Comparison of ENCODE assay signal across 19 cellular contexts in the genomic region with DNA sequence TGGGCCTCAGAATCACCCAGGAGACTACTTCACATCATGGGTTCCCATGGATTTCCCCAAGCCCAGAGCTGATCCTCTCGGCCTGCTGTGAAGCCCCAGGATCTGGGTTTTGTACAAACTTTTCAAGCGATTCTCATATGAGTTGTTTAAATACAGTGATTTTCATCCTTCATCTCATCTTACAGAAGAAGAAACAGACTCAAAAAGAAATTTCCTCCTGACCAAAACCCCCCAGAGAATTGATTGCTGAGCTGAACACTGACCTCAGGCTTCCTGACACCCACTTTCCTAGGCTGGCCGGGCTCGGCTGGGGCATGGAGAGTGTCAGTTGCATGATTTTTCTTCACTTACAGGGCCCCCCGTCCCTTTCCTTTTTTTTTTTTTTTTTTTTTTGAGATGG.
DNase-seq lines count a peak whose midpoint lies in the region; ATAC-seq and TF ChIP-seq lines count a peak whose summit lies in the region.
"Had no signal": no experiment of that assay in that cellular context is flagged by ENCODE, and none has a peak within 500 bp of the region (broad histone marks: within the 10 kb centered on the region; RNA-seq: fewer than 3 reads in every experiment).

No MANE protein-coding gene starts in this region.

- H3K79me2 ChIP-seq in SK-N-SH (ENCODE audit: insufficient read depth), result no peaks in the 10 kb centered on the region

- peak overlapping the region in 1 of 2 donors; percentile 26 for H3K4me3 Mint-ChIP-seq in stimulated activated naive B cell treated with anti-CD40 and anti-IgM and Interleukin-4, amounts not matched to agents 10 μg/mL and 1 μg/mL and 100 μg/mL, for 72 hours
- H3K4me3 Mint-ChIP-seq: activated naive CD8-positive, alpha-beta T cell treated with anti-CD3 and anti-CD28 coated beads, Interleukin-2, amount 10 ng/mL, durations not matched to agents 7 days and 5 days; natural killer cell had no signal

- no peaks in the 10 kb centered on the region for H3F3A ChIP-seq in SK-N-SH (replicated peaks; ENCODE audit: insufficient read depth)

- H3K4me1 ChIP-seq in esophagus (ENCODE audit: control insufficient read depth in 2 of 2, insufficient read depth in 2 of 2, low read length in 1 of 2) (peaks cover 0 to 16% of the 10 kb centered on the region in 2 donors), SK-N-SH (ENCODE audit: control insufficient read depth in 1 of 2, insufficient read depth in 2 of 2, low read depth in 1 of 2, low read length in 1 of 2) (peaks cover 6 to 33% of the 10 kb centered on the region in 2 experiments; a peak in 2 of 4 replicates)
- H3K4me1 ChIP-seq: prostate gland had no signal

- no peak for TF ChIP-seq EP300 in SK-N-SH (IDR thresholded peaks at IDR 0.05; ENCODE audit: borderline replicate concordance in 1 of 2, low read depth in 1 of 2, low read length in 1 of 2)

- no peak for TF ChIP-seq RAD21 in SK-N-SH (IDR thresholded peaks at IDR 0.05; ENCODE audit: low read length)

- WGBS in esophagus, 2 donors, result 80 to 83% methylated on average over 5 of the region's 5 CpGs
- WGBS in SK-N-SH (ENCODE audit: low lambda C conversion rate), result 95% methylated on average over 5 of the region's 5 CpGs

- no peak overlapping the region for H3K4me3 ChIP-seq in esophagus (ENCODE audit: low read depth in 1 of 2, low read length in 2 of 2)
- H3K4me3 ChIP-seq in SK-N-SH (ENCODE audit: low read depth in 2 of 2, low read length in 1 of 2), result no peak overlapping the region
- H3K4me3 ChIP-seq: body of pancreas, colonic mucosa, prostate gland had no signal

- H3K27me3 ChIP-seq in esophagus (ENCODE audit: control insufficient read depth in 1 of 2, insufficient read depth in 2 of 2, low read length in 2 of 2) (no peaks in the 10 kb centered on the region), SK-N-SH (ENCODE audit: insufficient read depth) (no peaks in the 10 kb centered on the region)
- H3K27me3 ChIP-seq: body of pancreas, colonic mucosa had no signal

- H3K36me3 Mint-ChIP-seq in stimulated activated naive B cell treated with anti-CD40 and anti-IgM and Interleukin-4, amounts not matched to agents 10 μg/mL and 1 μg/mL and 100 μg/mL, for 72 hours, result peaks cover 0 to 2% of the 10 kb centered on the region in 2 donors
- H3K36me3 Mint-ChIP-seq: activated naive CD8-positive, alpha-beta T cell treated with anti-CD3 and anti-CD28 coated beads, Interleukin-2, amount 10 ng/mL, durations not matched to agents 7 days and 5 days; natural killer cell had no signal

- H3K9me2 ChIP-seq in SK-N-SH, result no peaks in the 10 kb centered on the region

- no peaks in the 10 kb centered on the region for H3K36me3 ChIP-seq in esophagus (ENCODE audit: control insufficient read depth in 2 of 2, insufficient read depth in 2 of 2, low read length in 1 of 2)
- no peaks in the 10 kb centered on the region for H3K36me3 ChIP-seq in SK-N-SH (replicated peaks in 1 of 2; ENCODE audit: control insufficient read depth in 1 of 2, insufficient read depth in 2 of 2, low read length in 1 of 2)
- H3K36me3 ChIP-seq: colonic mucosa, prostate gland had no signal

- TF ChIP-seq CTCF in GM13977 (IDR thresholded peaks at IDR 0.05; ENCODE audit: extremely low read depth, insufficient read depth, missing control alignments), result no peak
- TF ChIP-seq CTCF in SK-N-SH (IDR thresholded peaks at IDR 0.05), result no peak

- no peak overlapping the region for H2AFZ ChIP-seq in SK-N-SH (ENCODE audit: low read depth)

- H3K27ac Mint-ChIP-seq in stimulated activated naive B cell treated with anti-CD40 and anti-IgM and Interleukin-4, amounts not matched to agents 10 μg/mL and 1 μg/mL and 100 μg/mL, for 72 hours, result peak overlapping the region; percentile 10
- H3K27ac Mint-ChIP-seq: activated naive CD8-positive, alpha-beta T cell treated with anti-CD3 and anti-CD28 coated beads, Interleukin-2, amount 10 ng/mL, durations not matched to agents 7 days and 5 days; natural killer cell had no signal

- in situ Hi-C loops in GM13977 (cut with MboI; ENCODE audit: low pct_unique_long_range_greater_than_20kb, low sequenced_read_pairs, unreplicated experiment), result no loop called here

- no peaks in the 10 kb centered on the region for H4K20me1 ChIP-seq in SK-N-SH (ENCODE audit: insufficient read depth)

- no peak overlapping the region for H3K9ac ChIP-seq in SK-N-SH

- ATAC-seq in HG02798 (IDR thresholded peaks at IDR 0.05; ENCODE audit: poor library complexity, unreplicated experiment), result peak; percentile 45
- peak; percentile 71 to 78 for ATAC-seq in stimulated activated naive B cell treated with anti-CD40 and anti-IgM and Interleukin-4, amounts not matched to agents 10 μg/mL and 1 μg/mL and 100 μg/mL, for 72 hours (replicated peaks)
- ATAC-seq: body of pancreas, natural killer cell had no signal

- no peak overlapping the region for H3K4me2 ChIP-seq in SK-N-SH

- POLR2A ChIA-PET in SK-N-SH (lab: Yijun Ruan, JAX), result no interaction called here

- H3K27me3 Mint-ChIP-seq in stimulated activated naive B cell treated with anti-CD40 and anti-IgM and Interleukin-4, amounts not matched to agents 10 μg/mL and 1 μg/mL and 100 μg/mL, for 72 hours, result peaks cover 2 to 12% of the 10 kb centered on the region in 2 donors
- H3K27me3 Mint-ChIP-seq: activated naive CD8-positive, alpha-beta T cell treated with anti-CD3 and anti-CD28 coated beads, Interleukin-2, amount 10 ng/mL, durations not matched to agents 7 days and 5 days had no signal

- peaks cover 0 to 2% of the 10 kb centered on the region in 2 donors for H3K9me3 ChIP-seq in esophagus (ENCODE audit: control insufficient read depth in 2 of 2, insufficient read depth in 1 of 2, low read depth in 1 of 2, low read length in 1 of 2)
- no peaks in the 10 kb centered on the region for H3K9me3 ChIP-seq in SK-N-SH
- H3K9me3 ChIP-seq: body of pancreas, colonic mucosa, prostate gland had no signal

- CTCF ChIA-PET in SK-N-SH (lab: Yijun Ruan, JAX), result interaction anchor here (1.2 to 1.4 kb wide), 2 partner anchors 15 to 238 kb away, joined by 4 to 5 read pairs; no protein-coding TSS in a partner anchor

- peak; percentile 74 for DNase-seq in GM13977 (ENCODE audit: low spot score)
- no peak for DNase-seq in stimulated activated naive B cell treated with anti-CD40 and anti-IgM and Interleukin-4, amounts not matched to agents 10 μg/mL and 1 μg/mL and 100 μg/mL, for 72 hours
- no peak for DNase-seq in activated CD8-positive, alpha-beta memory T cell treated with anti-CD3 and anti-CD28 coated beads, Interleukin-2, amount 50 U/mL, for 48 hours
- no peak for DNase-seq in SK-N-SH
- DNase-seq in NCI-H510A (lab: John Stamatoyannopoulos, UW), result no peak
- DNase-seq: activated CD4-positive, CD25-positive, alpha-beta regulatory T cell treated with anti-CD3 and anti-CD28 coated beads, Interleukin-2, amount 50 U/mL, for 72 hours; activated naive CD8-positive, alpha-beta T cell treated with anti-CD3 and anti-CD28 coated beads, Interleukin-2, amount 10 ng/mL, durations not matched to agents 7 days and 5 days; body of pancreas; colonic mucosa; HCEC 1CT; hippocampal formation; KBM-7; natural killer cell; NCI-H187; NCI-H510A treated with DMSO at 0.1 percent for 48 hours; stimulated activated CD4-positive, alpha-beta T cell treated with anti-CD3 and anti-CD28 coated beads, Interleukin-4, amount 100 ng/mL, for 24 hours had no signal

- H3K9me3 Mint-ChIP-seq in stimulated activated naive B cell treated with anti-CD40 and anti-IgM and Interleukin-4, amounts not matched to agents 10 μg/mL and 1 μg/mL and 100 μg/mL, for 72 hours, result peaks cover 0 to 2% of the 10 kb centered on the region in 2 donors
- H3K9me3 Mint-ChIP-seq: activated naive CD8-positive, alpha-beta T cell treated with anti-CD3 and anti-CD28 coated beads, Interleukin-2, amount 10 ng/mL, durations not matched to agents 7 days and 5 days; natural killer cell had no signal

- H3K4me1 Mint-ChIP-seq in stimulated activated naive B cell treated with anti-CD40 and anti-IgM and Interleukin-4, amounts not matched to agents 10 μg/mL and 1 μg/mL and 100 μg/mL, for 72 hours, result peaks cover 17% of the 10 kb centered on the region in 2 donors
- H3K4me1 Mint-ChIP-seq: activated naive CD8-positive, alpha-beta T cell treated with anti-CD3 and anti-CD28 coated beads, Interleukin-2, amount 10 ng/mL, durations not matched to agents 7 days and 5 days; natural killer cell had no signal

- H3K27ac ChIP-seq in esophagus (ENCODE audit: low read depth in 2 of 2, low read length in 1 of 2), result peak overlapping the region; percentile 89 to 91
- H3K27ac ChIP-seq in SK-N-SH (ENCODE audit: low read depth in 2 of 2, low read length in 1 of 2), result no peak overlapping the region
- H3K27ac ChIP-seq: body of pancreas, prostate gland had no signal

TF ChIP-seq in SK-N-SH, 30 proteins besides CTCF, POLR2A, EP300 and RAD21:
- TF ChIP-seq USF1 (IDR thresholded peaks at IDR 0.05; ENCODE audit: borderline replicate concordance, low read depth) (no peak), PBX3 (IDR thresholded peaks at IDR 0.05) (no peak), JUND (IDR thresholded peaks at IDR 0.05) (no peak)

Comparison
In these comparisons a context has a peak if more than half of its experiments do, and no peak if none do; other contexts are left out.
1. H3K27ac ChIP-seq: peak in esophagus (2 of 2); none in SK-N-SH (0 of 2).